ENCODE assay signal across 1 cellular context in the genomic region with DNA sequence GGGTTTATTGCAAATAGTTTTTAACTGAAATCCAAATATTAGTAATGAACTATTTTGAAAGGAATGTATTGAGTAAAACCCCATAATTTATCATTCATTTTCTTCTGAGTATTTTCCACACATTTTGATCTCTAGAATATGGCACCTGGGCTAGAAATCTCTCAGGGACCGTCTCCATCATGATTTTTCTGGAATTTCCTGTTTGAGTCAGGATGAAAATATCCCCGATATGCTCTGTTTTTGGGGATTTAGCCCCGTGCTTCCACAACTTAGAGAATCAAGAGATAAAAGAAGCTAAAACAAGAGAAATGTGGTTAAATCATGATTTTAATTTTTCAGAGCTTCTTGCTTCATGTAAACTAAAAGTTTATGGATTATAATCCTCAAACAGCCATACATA.
TF ChIP-seq lines count a peak whose summit lies in the region.

No MANE protein-coding gene starts in this region.

TF ChIP-seq in neural cell, 6 proteins besides CTCF, POLR2A, EP300 and RAD21 (continued from another document):
- TF ChIP-seq, protein P1, sequence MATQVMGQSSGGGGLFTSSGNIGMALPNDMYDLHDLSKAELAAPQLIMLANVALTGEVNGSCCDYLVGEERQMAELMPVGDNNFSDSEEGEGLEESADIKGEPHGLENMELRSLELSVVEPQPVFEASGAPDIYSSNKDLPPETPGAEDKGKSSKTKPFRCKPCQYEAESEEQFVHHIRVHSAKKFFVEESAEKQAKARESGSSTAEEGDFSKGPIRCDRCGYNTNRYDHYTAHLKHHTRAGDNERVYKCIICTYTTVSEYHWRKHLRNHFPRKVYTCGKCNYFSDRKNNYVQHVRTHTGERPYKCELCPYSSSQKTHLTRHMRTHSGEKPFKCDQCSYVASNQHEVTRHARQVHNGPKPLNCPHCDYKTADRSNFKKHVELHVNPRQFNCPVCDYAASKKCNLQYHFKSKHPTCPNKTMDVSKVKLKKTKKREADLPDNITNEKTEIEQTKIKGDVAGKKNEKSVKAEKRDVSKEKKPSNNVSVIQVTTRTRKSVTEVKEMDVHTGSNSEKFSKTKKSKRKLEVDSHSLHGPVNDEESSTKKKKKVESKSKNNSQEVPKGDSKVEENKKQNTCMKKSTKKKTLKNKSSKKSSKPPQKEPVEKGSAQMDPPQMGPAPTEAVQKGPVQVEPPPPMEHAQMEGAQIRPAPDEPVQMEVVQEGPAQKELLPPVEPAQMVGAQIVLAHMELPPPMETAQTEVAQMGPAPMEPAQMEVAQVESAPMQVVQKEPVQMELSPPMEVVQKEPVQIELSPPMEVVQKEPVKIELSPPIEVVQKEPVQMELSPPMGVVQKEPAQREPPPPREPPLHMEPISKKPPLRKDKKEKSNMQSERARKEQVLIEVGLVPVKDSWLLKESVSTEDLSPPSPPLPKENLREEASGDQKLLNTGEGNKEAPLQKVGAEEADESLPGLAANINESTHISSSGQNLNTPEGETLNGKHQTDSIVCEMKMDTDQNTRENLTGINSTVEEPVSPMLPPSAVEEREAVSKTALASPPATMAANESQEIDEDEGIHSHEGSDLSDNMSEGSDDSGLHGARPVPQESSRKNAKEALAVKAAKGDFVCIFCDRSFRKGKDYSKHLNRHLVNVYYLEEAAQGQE (IDR thresholded peaks at IDR 0.05; ENCODE audit: borderline replicate concordance) = no peak
- TF ChIP-seq TAF1 (IDR thresholded peaks at IDR 0.05; ENCODE audit: low read depth) = no peak
